In genomic region chr1:42747125-42747524, GRCh38 we compare ENCODE assay signal across 8 cellular contexts. TPM values are rescaled to one million over a fixed set of nuclear protein-coding genes. Genes with fewer than 3 reads are reported as not detected.
DNase-seq lines count a peak whose midpoint lies in the region; ATAC-seq and TF ChIP-seq lines count a peak whose summit lies in the region.

No MANE protein-coding gene starts in this region.

- ATAC-seq in GM19467 (IDR thresholded peaks at IDR 0.05; ENCODE audit: unreplicated experiment), result no peak
- ATAC-seq in HG03135 (IDR thresholded peaks at IDR 0.05; ENCODE audit: unreplicated experiment), result no peak

- no peak overlapping the region for H4K8ac ChIP-seq in mesendoderm (ENCODE audit: low read depth, low read length)

- peak; percentile 65 for TF ChIP-seq CTCF in BJ (IDR thresholded peaks at IDR 0.05; ENCODE audit: insufficient read depth, low read depth, low read length)
- peak; percentile 68 for TF ChIP-seq CTCF in HFF-Myc (IDR thresholded peaks at IDR 0.05; ENCODE audit: low read depth, low read length, missing control alignments)
- TF ChIP-seq CTCF in WERI-Rb-1 (IDR thresholded peaks at IDR 0.05; ENCODE audit: low read depth, low read length), result peak; percentile 96
- peak; percentile 18 for TF ChIP-seq CTCF in coronary artery (IDR thresholded peaks at IDR 0.05)
- peak; percentile 29 to 49 for TF ChIP-seq CTCF in tibial artery (IDR thresholded peaks at IDR 0.05)

- no peak overlapping the region for H2BK120ac ChIP-seq in mesendoderm (ENCODE audit: low read depth, low read length)

- H3K4me3 ChIP-seq in BJ (ENCODE audit: low read depth, low read length) (no peak overlapping the region), HFF-Myc (replicated peaks; ENCODE audit: low read depth, low read length) (no peak overlapping the region), WERI-Rb-1 (ENCODE audit: low read depth, low read length) (no peak overlapping the region), coronary artery (no peak overlapping the region), mesendoderm (ENCODE audit: low read length) (no peak overlapping the region), tibial artery (no peak overlapping the region)

- H3K4me1 ChIP-seq in mesendoderm (ENCODE audit: control insufficient read depth, low read depth, low read length) (no peaks in the 10 kb centered on the region), tibial artery (no peaks in the 10 kb centered on the region)

- no peak overlapping the region for H3K56ac ChIP-seq in mesendoderm (ENCODE audit: low read length)

- H3K18ac ChIP-seq in mesendoderm (ENCODE audit: low read length), result no peak overlapping the region

- H3K23ac ChIP-seq in mesendoderm (ENCODE audit: low read length), result no peak overlapping the region

- DNase-seq in BJ (ENCODE audit: low read depth) (no peak), HFF-Myc (ENCODE audit: extremely low read depth, low read depth) (no peak), WERI-Rb-1 (peak; percentile 85), coronary artery (ENCODE audit: low spot score) (no peak), mesendoderm (peak; percentile 57), tibial artery (no peak)

- no peaks in the 10 kb centered on the region for H3K27me3 ChIP-seq in BJ (ENCODE audit: control insufficient read depth, insufficient read depth, low read length)
- no peaks in the 10 kb centered on the region for H3K27me3 ChIP-seq in WERI-Rb-1 (ENCODE audit: insufficient read depth, low read depth, severe bottlenecking)
- H3K27me3 ChIP-seq in mesendoderm (ENCODE audit: insufficient read depth, low read length, poor library complexity), result no peaks in the 10 kb centered on the region
- H3K27me3 ChIP-seq in tibial artery, result no peaks in the 10 kb centered on the region

- no peak overlapping the region for H4K5ac ChIP-seq in mesendoderm (ENCODE audit: low read length)

- H3K36me3 ChIP-seq in BJ (ENCODE audit: control insufficient read depth, insufficient read depth, low read length), result peaks cover 39% of the 10 kb centered on the region
- peaks cover 40% of the 10 kb centered on the region for H3K36me3 ChIP-seq in WERI-Rb-1
- peaks cover 6% of the 10 kb centered on the region for H3K36me3 ChIP-seq in mesendoderm (ENCODE audit: control insufficient read depth, insufficient read depth, low read length)
- H3K36me3 ChIP-seq in tibial artery, result peaks cover 28 to 66% (median 52%) of the 10 kb centered on the region in 3 donors

- H2BK5ac ChIP-seq in mesendoderm (ENCODE audit: low read length), result no peak overlapping the region

- H2BK15ac ChIP-seq in mesendoderm (replicated peaks; ENCODE audit: low read depth), result no peak overlapping the region

- H3K4me2 ChIP-seq in mesendoderm (ENCODE audit: low read length), result no peak overlapping the region

- H3K9ac ChIP-seq in mesendoderm (ENCODE audit: low read length), result no peak overlapping the region

- POLR2A ChIA-PET in BJ (lab: Charles Lee), result no interaction called here

- no peaks in the 10 kb centered on the region for H3K9me3 ChIP-seq in WERI-Rb-1 (ENCODE audit: severe bottlenecking)
- H3K9me3 ChIP-seq in tibial artery, result no peaks in the 10 kb centered on the region

- H3K79me1 ChIP-seq in mesendoderm (ENCODE audit: low read length), result no peaks in the 10 kb centered on the region

- H3K79me2 ChIP-seq in mesendoderm (ENCODE audit: control insufficient read depth, insufficient read depth, low read length), result no peaks in the 10 kb centered on the region

- WGBS in mesendoderm (ENCODE audit: extremely low coverage, insufficient coverage, low lambda C conversion rate), result no CpG with 5 or more reads among the region's 14 CpGs

- no peak overlapping the region for H2AK5ac ChIP-seq in mesendoderm (ENCODE audit: low read length)

- intact Hi-C loops in tibial artery (cut with DNase I; ENCODE audit: low total_unique reads), result loop anchor here (10.0 kb wide), 1 partner anchor 162 kb away; no protein-coding TSS in a partner anchor

- CTCF ChIA-PET in BJ (lab: Yijun Ruan, JAX), result interaction anchor here (1.1 to 3.2 kb wide), 6 partner anchors 11 to 169 kb away, joined by 3 to 28 read pairs (median 5); no protein-coding TSS in a partner anchor

- no peak overlapping the region for H3K4ac ChIP-seq in mesendoderm (ENCODE audit: low read depth, low read length)

- H3K27ac ChIP-seq in WERI-Rb-1 (0 out of 2 replicates have a peak overlapping the region, but pooled peaks have one; percentile 2), coronary artery (no peak overlapping the region), mesendoderm (ENCODE audit: low read depth, low read length) (no peak overlapping the region), tibial artery (no peak overlapping the region)

RNA-seq across cellular contexts. Expression of gene CLDN19, which starts 7.1 kb away (rescaled TPM):
- not detected in 2 replicates for polyA plus RNA-seq in BJ (2011; rRNA removed)
- polyA minus RNA-seq in BJ (2011; rRNA and poly(A)+ RNA removed), result not detected in 2 replicates
- polyA plus RNA-seq in mesendoderm (2013, experiment 1 of 2), result 3.5 TPM
- 3.7 TPM for polyA plus RNA-seq in mesendoderm (2013, experiment 2 of 2)

RNA-seq across cellular contexts. Expression of gene P3H1, which starts 19.7 kb away (rescaled TPM):
- polyA plus RNA-seq in BJ (2011; rRNA removed), result 167 and 228 TPM in 2 replicates
- polyA minus RNA-seq in BJ (2011; rRNA and poly(A)+ RNA removed), result 148 and 216 TPM in 2 replicates
- 27.0 TPM for polyA plus RNA-seq in mesendoderm (2013, experiment 1 of 2)
- 27.9 TPM for polyA plus RNA-seq in mesendoderm (2013, experiment 2 of 2)

RNA-seq across cellular contexts. Expression of gene C1orf50, which starts 19.9 kb away (rescaled TPM):
- 2.0 and 4.2 TPM in 2 replicates for polyA plus RNA-seq in BJ (2011; rRNA removed)
- 0.66 and 1.0 TPM in 2 replicates for polyA minus RNA-seq in BJ (2011; rRNA and poly(A)+ RNA removed)
- polyA plus RNA-seq in mesendoderm (2013, experiment 1 of 2), result 2.6 TPM
- 2.4 TPM for polyA plus RNA-seq in mesendoderm (2013, experiment 2 of 2)

RNA-seq across cellular contexts. Expression of gene TMEM269, which starts 37.7 kb away (rescaled TPM):
- not detected in 2 replicates for polyA plus RNA-seq in BJ (2011; rRNA removed)
- 0.15 TPM in 1 of 2 replicates, not detected in the other for polyA minus RNA-seq in BJ (2011; rRNA and poly(A)+ RNA removed)
- polyA plus RNA-seq in mesendoderm (2013, experiment 1 of 2), result 0.06 TPM
- 0.07 TPM for polyA plus RNA-seq in mesendoderm (2013, experiment 2 of 2)

Comparison
In these comparisons a context has a peak if more than half of its experiments do, and no peak if none do; other contexts are left out.
1. DNase-seq: peak in WERI-Rb-1 (single experiment) and mesendoderm (single experiment); none in BJ (single experiment), HFF-Myc (single experiment), coronary artery (single experiment) and tibial artery (0 of 2).
2. CTCF ChIP-seq: peak in every context shown above with its lines; median percentile 96 in WERI-Rb-1; 68 in HFF-Myc; 65 in BJ; 39 in tibial artery; 18 in coronary artery.